ENCODE assay signal across 15 cellular contexts in the genomic region with DNA sequence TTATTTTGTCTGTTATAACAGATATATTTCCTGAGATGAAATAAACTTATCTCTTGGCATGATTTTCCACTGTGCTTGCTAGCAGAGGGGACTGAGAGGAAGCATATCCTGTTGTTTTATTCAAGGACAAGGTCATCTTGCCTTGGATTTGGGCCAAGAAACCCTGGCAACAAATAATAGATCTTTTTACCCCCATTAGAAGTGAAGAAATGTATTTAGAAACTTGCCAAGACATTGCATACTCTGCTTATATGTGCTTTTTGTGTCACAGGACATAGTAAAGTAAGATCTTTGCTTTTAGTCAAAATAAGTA.
DNase-seq lines count a peak whose midpoint lies in the region; TF ChIP-seq lines count a peak whose summit lies in the region.
"Had no signal": no experiment of that assay in that cellular context is flagged by ENCODE, and none has a peak within 500 bp of the region (broad histone marks: within the 10 kb centered on the region; RNA-seq: fewer than 3 reads in every experiment).

No MANE protein-coding gene starts in this region.

- H3K9ac ChIP-seq in colonic mucosa (ENCODE audit: low read depth in 2 of 2, low read length in 2 of 2) = no peak overlapping the region

- no peaks in the 10 kb centered on the region for H3K36me3 Mint-ChIP-seq in endothelial cell (ENCODE audit: low read depth, unreplicated experiment)

- no peak overlapping the region for H3K4me3 ChIP-seq in BE2C (ENCODE audit: low read depth, low read length)
- H3K4me3 ChIP-seq in mesodermal cell (ENCODE audit: extremely low read depth, insufficient read depth, low read length, poor library complexity, severe bottlenecking) = no peak overlapping the region
- no peak overlapping the region for H3K4me3 ChIP-seq in colonic mucosa
- H3K4me3 ChIP-seq: thyroid gland had no signal

- DNase-seq in BE2C (peak; percentile 34), NCI-H2029 treated with DMSO at 0.1 percent for 48 hours (lab: John Stamatoyannopoulos, UW) (peak; percentile 14), endothelial cell (ENCODE audit: low spot score) (no peak), UCSD-AML1 (lab: John Stamatoyannopoulos, UW; ENCODE audit: unreplicated experiment) (no peak), colonic mucosa (no peak)
- DNase-seq in stimulated activated CD4-positive, alpha-beta T cell treated with anti-CD3 and anti-CD28 coated beads, Interleukin-12 subunit alpha, Interleukin-12 subunit beta, amount 100 ng/mL, for 4 hours = no peak
- no peak for DNase-seq in stimulated activated CD4-positive, alpha-beta T cell treated with anti-CD3 and anti-CD28 coated beads, Interleukin-1b, Interleukin-23, amount 100 ng/mL, for 48 hours
- DNase-seq: activated CD4-positive, CD25-positive, alpha-beta regulatory T cell; activated T-cell treated with anti-CD3 and anti-CD28 coated beads, Interleukin-2, amount 50 U/mL, for 72 hours; left colon; NCI-H2171; nucleus accumbens; RPMI8226 had no signal

- H3K4me1 Mint-ChIP-seq in endothelial cell (ENCODE audit: unreplicated experiment) = peaks cover 21% of the 10 kb centered on the region

- H3K27ac ChIP-seq in mesodermal cell (ENCODE audit: low read depth, low read length, severe bottlenecking) (peak overlapping the region; percentile 4), colonic mucosa (no peak overlapping the region)

- intact Hi-C loops in colonic mucosa (cut with DNase I) = no loop called here

- H3K9me3 Mint-ChIP-seq in endothelial cell (ENCODE audit: unreplicated experiment) = no peaks in the 10 kb centered on the region
- H3K9me3 Mint-ChIP-seq: activated T-cell treated with anti-CD3 and anti-CD28 coated beads, Interleukin-2, amount 50 U/mL, for 72 hours had no signal

- H3K27me3 ChIP-seq in BE2C (no peaks in the 10 kb centered on the region), colonic mucosa (no peaks in the 10 kb centered on the region)
- H3K27me3 ChIP-seq: thyroid gland had no signal

- H3K36me3 ChIP-seq in BE2C = peaks cover 11% of the 10 kb centered on the region
- H3K36me3 ChIP-seq in mesodermal cell (ENCODE audit: control insufficient read depth, insufficient read depth, low read length) = no peaks in the 10 kb centered on the region
- no peaks in the 10 kb centered on the region for H3K36me3 ChIP-seq in colonic mucosa
- H3K36me3 ChIP-seq: thyroid gland had no signal

- H3K27me3 Mint-ChIP-seq in endothelial cell (ENCODE audit: unreplicated experiment) = peaks cover 2% of the 10 kb centered on the region

- TF ChIP-seq CTCF in BE2C (IDR thresholded peaks at IDR 0.05; ENCODE audit: low read depth, low read length) (no peak), endothelial cell (IDR thresholded peaks at IDR 0.05; ENCODE audit: unreplicated experiment) (no peak), colonic mucosa (IDR thresholded peaks at IDR 0.05) (no peak)

- H3K4me3 Mint-ChIP-seq in endothelial cell (ENCODE audit: unreplicated experiment) = peak overlapping the region; percentile 59
- H3K4me3 Mint-ChIP-seq: activated T-cell treated with anti-CD3 and anti-CD28 coated beads, Interleukin-2, amount 50 U/mL, for 72 hours had no signal

- H3K4me1 ChIP-seq in BE2C (peaks cover 28% of the 10 kb centered on the region), mesodermal cell (ENCODE audit: control insufficient read depth, insufficient read depth, low read length, poor library complexity, severe bottlenecking) (peaks cover 19% of the 10 kb centered on the region), colonic mucosa (no peaks in the 10 kb centered on the region)

- H3K27ac Mint-ChIP-seq in endothelial cell (ENCODE audit: unreplicated experiment) = peak overlapping the region; percentile 18

- H3K9me3 ChIP-seq in BE2C (no peaks in the 10 kb centered on the region), mesodermal cell (ENCODE audit: control insufficient read depth, low read length) (no peaks in the 10 kb centered on the region), colonic mucosa (no peaks in the 10 kb centered on the region)
- H3K9me3 ChIP-seq: thyroid gland had no signal

Comparison
In these comparisons a context has a peak if more than half of its experiments do, and no peak if none do; other contexts are left out.
1. DNase-seq: peak in BE2C (single experiment) and NCI-H2029 treated with DMSO at 0.1 percent for 48 hours (single experiment); none in endothelial cell (single experiment), UCSD-AML1 (single experiment), colonic mucosa (single experiment), stimulated activated CD4-positive, alpha-beta T cell treated with anti-CD3 and anti-CD28 coated beads, Interleukin-12 subunit alpha, Interleukin-12 subunit beta, amount 100 ng/mL, for 4 hours (single experiment) and stimulated activated CD4-positive, alpha-beta T cell treated with anti-CD3 and anti-CD28 coated beads, Interleukin-1b, Interleukin-23, amount 100 ng/mL, for 48 hours (single experiment).